ENCODE assay signal across 8 cellular contexts in genomic region chr11:62574363-62575057, GRCh38. TPM values are rescaled to one million over a fixed set of nuclear protein-coding genes. Genes with fewer than 3 reads are reported as not detected.
DNase-seq lines count a peak whose midpoint lies in the region; ATAC-seq and TF ChIP-seq lines count a peak whose summit lies in the region.

No MANE protein-coding gene starts in this region.

- H3K27me3 Mint-ChIP-seq in activated T-cell treated with anti-CD3 and anti-CD28 coated beads, Interleukin-2, amount 50 U/mL, for 4 hours (ENCODE audit: low read depth): no peaks in the 10 kb centered on the region
- no peaks in the 10 kb centered on the region for H3K27me3 Mint-ChIP-seq in naive thymus-derived CD8-positive, alpha-beta T cell

- H3K27ac ChIP-seq in RWPE1: peak overlapping the region; percentile 86
- H3K27ac ChIP-seq in epithelial cell of prostate: peak overlapping the region; percentile 78

- CTCF ChIA-PET in RWPE1 (lab: Yijun Ruan, JAX): no interaction called here

- TF ChIP-seq CTCF in RWPE1 (conservative IDR thresholded peaks at IDR 0.05; ENCODE audit: low read depth): no peak

- peak overlapping the region; percentile 98 for H3K4me3 Mint-ChIP-seq in activated T-cell treated with anti-CD3 and anti-CD28 coated beads, Interleukin-2, amount 50 U/mL, for 4 hours
- H3K4me3 Mint-ChIP-seq in naive thymus-derived CD8-positive, alpha-beta T cell: peak overlapping the region; percentile 93 to 99 (median 97)

- H3K9me3 Mint-ChIP-seq in activated T-cell treated with anti-CD3 and anti-CD28 coated beads, Interleukin-2, amount 50 U/mL, for 4 hours: no peaks in the 10 kb centered on the region
- no peaks in the 10 kb centered on the region for H3K9me3 Mint-ChIP-seq in naive thymus-derived CD8-positive, alpha-beta T cell

- peak overlapping the region; percentile 90 to 99 (median 98) for H3K27ac Mint-ChIP-seq in naive thymus-derived CD8-positive, alpha-beta T cell

- peaks cover 46% of the 10 kb centered on the region for H3K36me3 Mint-ChIP-seq in activated T-cell treated with anti-CD3 and anti-CD28 coated beads, Interleukin-2, amount 50 U/mL, for 4 hours (ENCODE audit: insufficient read depth)
- peaks cover 0 to 68% (median 10%) of the 10 kb centered on the region in 3 donors for H3K36me3 Mint-ChIP-seq in naive thymus-derived CD8-positive, alpha-beta T cell

- peak; percentile 9 to 11 for ATAC-seq in activated T-cell treated with anti-CD3 and anti-CD28 coated beads, Interleukin-2, amount 50 U/mL, for 4 hours
- ATAC-seq in HG02970 (IDR thresholded peaks at IDR 0.05; ENCODE audit: low FRiP score, unreplicated experiment): peak; percentile 6
- peak; percentile 16 to 20 for ATAC-seq in naive thymus-derived CD8-positive, alpha-beta T cell

- POLR2A ChIA-PET in RWPE1 (lab: Yijun Ruan, JAX; ENCODE audit: low non-redundant PET): interaction anchor here (0.6 to 1.9 kb wide), 10 partner anchors 10 to 97 kb away, joined by 3 to 12 read pairs (median 4); partner anchors contain the start of genes AHNAK, LBHD1, TUT1 and UQCC3
- POLR2A ChIA-PET in naive thymus-derived CD8-positive, alpha-beta T cell (lab: Charles Lee): interaction anchor here (0.6 to 7.5 kb wide), 35 partner anchors 12 to 307 kb away, joined by 3 to 104 read pairs (median 6); partner anchors contain the start of genes B3GAT3, C11orf98, CSKMT and HNRNPUL2

- DNase-seq in activated T-cell treated with anti-CD3 and anti-CD28 coated beads, Interleukin-2, amount 50 U/mL, for 4 hours: no peak
- DNase-seq in activated T-cell treated with anti-CD3 and anti-CD28 coated beads, Interleukin-2, amount 50 U/mL, for 1 hour: no peak
- DNase-seq in RWPE1 (ENCODE audit: low spot score): peak; percentile 24
- no peak for DNase-seq in epithelial cell of prostate (ENCODE audit: low read depth, low spot score)
- DNase-seq in naive thymus-derived CD8-positive, alpha-beta T cell: no peak
- DNase-seq in GDM1 (lab: John Stamatoyannopoulos, UW): no peak
- DNase-seq in stimulated activated CD4-positive, alpha-beta T cell treated with anti-CD3 and anti-CD28 coated beads, Interleukin-1b, Interleukin-23, amount 100 ng/mL, for 48 hours: no peak

- H3K4me1 Mint-ChIP-seq in activated T-cell treated with anti-CD3 and anti-CD28 coated beads, Interleukin-2, amount 50 U/mL, for 4 hours (ENCODE audit: low read depth): peaks cover 50% of the 10 kb centered on the region
- peaks cover 41 to 58% (median 51%) of the 10 kb centered on the region in 4 donors for H3K4me1 Mint-ChIP-seq in naive thymus-derived CD8-positive, alpha-beta T cell

RNA-seq across cellular contexts. Expression of gene EEF1G, which starts 0.8 kb away (rescaled TPM):
- total RNA-seq in activated T-cell treated with anti-CD3 and anti-CD28 coated beads, Interleukin-2, amount 50 U/mL, for 4 hours: 1,000 to 10,000 TPM; 1,775 to 1,880 (median 1,879) TPM
- total RNA-seq in naive thymus-derived CD8-positive, alpha-beta T cell: 1,000 to 10,000 TPM; 2,038 to 2,092 TPM
- polyA plus RNA-seq in naive thymus-derived CD8-positive, alpha-beta T cell: 1,000 to 10,000 TPM; 1,637 to 2,152 (median 1,960) TPM

RNA-seq across cellular contexts. Expression of gene TUT1, which starts 16.8 kb away (rescaled TPM):
- total RNA-seq in activated T-cell treated with anti-CD3 and anti-CD28 coated beads, Interleukin-2, amount 50 U/mL, for 4 hours: 10 to 100 TPM; 39.4 to 46.1 (median 41.6) TPM
- 10 to 100 TPM; 46.4 to 50.9 TPM for total RNA-seq in naive thymus-derived CD8-positive, alpha-beta T cell
- polyA plus RNA-seq in naive thymus-derived CD8-positive, alpha-beta T cell: 10 to 100 TPM; 12.8 to 24.4 (median 16.9) TPM

RNA-seq across cellular contexts. Expression of gene MTA2, which starts 27.2 kb away (rescaled TPM):
- 100 to 1,000 TPM; 217 to 224 (median 220) TPM for total RNA-seq in activated T-cell treated with anti-CD3 and anti-CD28 coated beads, Interleukin-2, amount 50 U/mL, for 4 hours
- total RNA-seq in naive thymus-derived CD8-positive, alpha-beta T cell: 100 to 1,000 TPM; 170 to 178 TPM
- 10 to 100 TPM; 15.8 to 32.6 (median 21.5) TPM for polyA plus RNA-seq in naive thymus-derived CD8-positive, alpha-beta T cell

RNA-seq across cellular contexts. Expression of gene AHNAK, which starts 27.9 kb away (rescaled TPM):
- total RNA-seq in activated T-cell treated with anti-CD3 and anti-CD28 coated beads, Interleukin-2, amount 50 U/mL, for 4 hours: 10 to 100 TPM; 12.3 to 22.7 (median 13.3) TPM
- total RNA-seq in naive thymus-derived CD8-positive, alpha-beta T cell: 100 to 1,000 TPM; 227 to 231 TPM
- 10 to 100 TPM in 1 of 3 donors, 1 to 10 TPM in 2; 7.7 to 19.8 (median 9.4) TPM for polyA plus RNA-seq in naive thymus-derived CD8-positive, alpha-beta T cell

RNA-seq across cellular contexts. Expression of gene EML3, which starts 38.1 kb away (rescaled TPM):
- total RNA-seq in activated T-cell treated with anti-CD3 and anti-CD28 coated beads, Interleukin-2, amount 50 U/mL, for 4 hours: 100 to 1,000 TPM; 145 to 160 (median 155) TPM
- 100 to 1,000 TPM; 251 to 255 TPM for total RNA-seq in naive thymus-derived CD8-positive, alpha-beta T cell
- 10 to 100 TPM; 14.8 to 23.7 (median 15.7) TPM for polyA plus RNA-seq in naive thymus-derived CD8-positive, alpha-beta T cell
